16 cellular contexts compared by ENCODE assay signal in genomic region chr5:143585970-143586369, GRCh38.
DNase-seq lines count a peak whose midpoint lies in the region; ATAC-seq and TF ChIP-seq lines count a peak whose summit lies in the region.
"Had no signal": no experiment of that assay in that cellular context is flagged by ENCODE, and none has a peak within 500 bp of the region (broad histone marks: within the 10 kb centered on the region; RNA-seq: fewer than 3 reads in every experiment).

No MANE protein-coding gene starts in this region.

- H3K9me3 Mint-ChIP-seq in natural killer cell treated with Interleukin-12 subunit alpha and Interleukin-12 subunit beta and Interleukin-15 and Interleukin-18, amount 100 ng/mL, for 72 hours: no peaks in the 10 kb centered on the region
- H3K9me3 Mint-ChIP-seq in natural killer cell: no peaks in the 10 kb centered on the region
- H3K9me3 Mint-ChIP-seq in activated CD8-positive, alpha-beta T cell treated with anti-CD3 and anti-CD28 coated beads for 36 hours: peaks cover 6% of the 10 kb centered on the region
- H3K9me3 Mint-ChIP-seq: IgD-negative memory B cell had no signal

- POLR2A ChIA-PET in activated CD8-positive, alpha-beta T cell treated with anti-CD3 and anti-CD28 coated beads for 36 hours (lab: Charles Lee): no interaction called here

- intact Hi-C loops in natural killer cell (cut with micrococcal nuclease): no loop called here
- intact Hi-C loops in activated CD8-positive, alpha-beta T cell treated with anti-CD3 and anti-CD28 coated beads for 36 hours (cut with micrococcal nuclease): loop anchor here (10.0 kb wide), 1 partner anchor 581 kb away; no protein-coding TSS in a partner anchor

- H3K27ac ChIP-seq in foreskin keratinocyte: no peak overlapping the region
- H3K27ac ChIP-seq: parathyroid adenoma, spleen had no signal

- CTCF ChIA-PET in activated CD8-positive, alpha-beta T cell treated with anti-CD3 and anti-CD28 coated beads for 36 hours (lab: Charles Lee): interaction anchor here (0.9 to 1.0 kb wide), 3 partner anchors 11 to 28 kb away, joined by 3 read pairs; no protein-coding TSS in a partner anchor

- H3K36me3 Mint-ChIP-seq in natural killer cell treated with Interleukin-12 subunit alpha and Interleukin-12 subunit beta and Interleukin-15 and Interleukin-18, amount 100 ng/mL, for 72 hours: peaks cover 24% of the 10 kb centered on the region
- no peaks in the 10 kb centered on the region for H3K36me3 Mint-ChIP-seq in natural killer cell
- H3K36me3 Mint-ChIP-seq in activated CD8-positive, alpha-beta T cell treated with anti-CD3 and anti-CD28 coated beads for 36 hours (ENCODE audit: low read depth): no peaks in the 10 kb centered on the region
- H3K36me3 Mint-ChIP-seq: brain had no signal

- peaks cover 6% of the 10 kb centered on the region for H3K4me1 ChIP-seq in foreskin keratinocyte
- H3K4me1 ChIP-seq: parathyroid adenoma had no signal

- H3K27me3 ChIP-seq in foreskin keratinocyte: no peaks in the 10 kb centered on the region
- H3K27me3 ChIP-seq: spleen had no signal

- TF ChIP-seq CTCF in natural killer cell (IDR thresholded peaks at IDR 0.05) (no peak), foreskin keratinocyte (conservative IDR thresholded peaks at IDR 0.05) (no peak)
- no peak for TF ChIP-seq CTCF in activated CD8-positive, alpha-beta T cell treated with anti-CD3 and anti-CD28 coated beads for 36 hours (IDR thresholded peaks at IDR 0.05)

- peak; percentile 67 to 71 for ATAC-seq in natural killer cell treated with Interleukin-12 subunit alpha and Interleukin-12 subunit beta and Interleukin-15 and Interleukin-18, amount 100 ng/mL, for 72 hours
- ATAC-seq in natural killer cell (no peak), foreskin keratinocyte (peak; percentile 18), GM19463 (IDR thresholded peaks at IDR 0.05; ENCODE audit: unreplicated experiment) (no peak)
- ATAC-seq in activated CD8-positive, alpha-beta T cell treated with anti-CD3 and anti-CD28 coated beads for 36 hours: peak; percentile 76

- no peak for DNase-seq in natural killer cell treated with Interleukin-12 subunit alpha and Interleukin-12 subunit beta and Interleukin-15 and Interleukin-18, amount 100 ng/mL, for 72 hours (ENCODE audit: low spot score)
- no peak for DNase-seq in natural killer cell
- DNase-seq in activated CD8-positive, alpha-beta T cell treated with anti-CD3 and anti-CD28 coated beads for 36 hours: no peak
- DNase-seq in foreskin keratinocyte: peak in 1 of 2 donors; percentile 17
- DNase-seq in cerebellar nuclear complex (lab: John Stamatoyannopoulos, UW): no peak
- DNase-seq in NCI-H1092 treated with DMSO at 0.1 percent for 48 hours (lab: John Stamatoyannopoulos, UW): no peak
- DNase-seq in effector CD8-positive, alpha-beta T cell (lab: John Stamatoyannopoulos, UW): no peak
- DNase-seq: activated gamma-delta T cell treated with Interleukin-2 at 50 U/mL for 16 hours, NCI-H2171, SHP77 treated with DMSO at 0.1 percent for 48 hours, spleen, T-helper 9 cell had no signal

- peaks cover 67 to 71% of the 10 kb centered on the region in 2 donors for H3K4me1 Mint-ChIP-seq in natural killer cell treated with Interleukin-12 subunit alpha and Interleukin-12 subunit beta and Interleukin-15 and Interleukin-18, amount 100 ng/mL, for 72 hours (ENCODE audit: low read depth in 2 of 2)
- H3K4me1 Mint-ChIP-seq in natural killer cell: peaks cover 16 to 18% of the 10 kb centered on the region in 2 donors
- peaks cover 47% of the 10 kb centered on the region for H3K4me1 Mint-ChIP-seq in activated CD8-positive, alpha-beta T cell treated with anti-CD3 and anti-CD28 coated beads for 36 hours (ENCODE audit: low read depth)

- peak overlapping the region; percentile 90 to 95 for H3K27ac Mint-ChIP-seq in natural killer cell treated with Interleukin-12 subunit alpha and Interleukin-12 subunit beta and Interleukin-15 and Interleukin-18, amount 100 ng/mL, for 72 hours
- H3K27ac Mint-ChIP-seq in natural killer cell: no peak overlapping the region
- H3K27ac Mint-ChIP-seq in activated CD8-positive, alpha-beta T cell treated with anti-CD3 and anti-CD28 coated beads for 36 hours: peak overlapping the region; percentile 81
- H3K27ac Mint-ChIP-seq: brain, IgD-negative memory B cell had no signal

- no peaks in the 10 kb centered on the region for H3K27me3 Mint-ChIP-seq in natural killer cell treated with Interleukin-12 subunit alpha and Interleukin-12 subunit beta and Interleukin-15 and Interleukin-18, amount 100 ng/mL, for 72 hours
- peaks cover 0 to 6% of the 10 kb centered on the region in 2 donors for H3K27me3 Mint-ChIP-seq in natural killer cell (ENCODE audit: low read depth in 2 of 2)
- H3K27me3 Mint-ChIP-seq in activated CD8-positive, alpha-beta T cell treated with anti-CD3 and anti-CD28 coated beads for 36 hours: no peaks in the 10 kb centered on the region
- H3K27me3 Mint-ChIP-seq: IgD-negative memory B cell had no signal

- H3K4me3 Mint-ChIP-seq in natural killer cell treated with Interleukin-12 subunit alpha and Interleukin-12 subunit beta and Interleukin-15 and Interleukin-18, amount 100 ng/mL, for 72 hours: peak overlapping the region; percentile 77
- H3K4me3 Mint-ChIP-seq in natural killer cell: no peak overlapping the region
- no peak overlapping the region for H3K4me3 Mint-ChIP-seq in activated CD8-positive, alpha-beta T cell treated with anti-CD3 and anti-CD28 coated beads for 36 hours
- H3K4me3 Mint-ChIP-seq: brain, IgD-negative memory B cell had no signal

Comparison
In these comparisons a context has a peak if more than half of its experiments do, and no peak if none do; other contexts are left out.
1. ATAC-seq: peak in natural killer cell treated with Interleukin-12 subunit alpha and Interleukin-12 subunit beta and Interleukin-15 and Interleukin-18, amount 100 ng/mL, for 72 hours (2 of 2), activated CD8-positive, alpha-beta T cell treated with anti-CD3 and anti-CD28 coated beads for 36 hours (single experiment) and foreskin keratinocyte (single experiment); none in natural killer cell (0 of 3) and GM19463 (single experiment).
2. H3K27ac Mint-ChIP-seq: peak in natural killer cell treated with Interleukin-12 subunit alpha and Interleukin-12 subunit beta and Interleukin-15 and Interleukin-18, amount 100 ng/mL, for 72 hours (2 of 2) and activated CD8-positive, alpha-beta T cell treated with anti-CD3 and anti-CD28 coated beads for 36 hours (single experiment); none in natural killer cell (0 of 2).